1 cellular context compared by ENCODE assay signal in the genomic region with DNA sequence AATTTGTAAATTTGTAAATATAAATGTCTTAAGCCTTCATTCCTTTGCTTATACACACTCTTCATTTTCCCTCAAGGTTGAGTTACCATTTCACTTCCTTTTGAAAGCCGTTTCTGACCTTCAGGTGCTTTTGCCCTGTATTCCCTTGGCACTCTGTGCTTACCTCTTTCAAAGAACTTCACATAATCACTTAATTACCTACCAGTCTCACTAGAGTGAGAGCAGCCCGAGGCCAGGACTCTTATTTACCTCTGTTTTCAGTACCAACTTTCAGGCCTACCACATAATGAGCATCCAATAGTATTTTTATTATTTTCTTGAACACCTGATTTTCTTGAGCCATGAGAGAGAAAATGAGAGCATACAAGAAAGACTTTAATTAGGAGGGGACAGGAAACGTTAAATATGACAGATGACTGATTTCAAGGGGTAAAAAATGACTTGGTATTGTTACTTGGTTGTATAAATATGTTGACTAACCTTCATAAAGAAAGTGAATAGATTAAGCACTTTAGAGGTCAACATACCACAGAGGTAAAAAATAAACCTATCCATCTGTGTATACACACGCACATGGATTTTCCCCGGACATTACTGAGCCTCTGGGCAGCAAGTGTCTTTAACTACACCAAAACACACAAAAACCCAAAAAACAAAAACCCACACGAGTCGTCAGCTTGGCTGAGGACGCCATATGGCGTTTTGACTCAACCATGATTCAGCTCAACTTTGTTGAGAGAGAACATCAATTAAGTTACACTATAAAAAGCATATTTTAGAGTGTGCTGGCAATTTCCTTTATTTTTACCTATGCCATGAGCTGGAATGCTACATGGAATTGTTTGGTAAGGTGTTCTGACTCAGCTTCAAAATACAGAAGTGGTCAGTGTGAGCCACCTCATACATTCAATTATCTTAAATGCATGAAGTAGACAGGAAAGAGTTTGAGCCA.
TF ChIP-seq lines count a peak whose summit lies in the region.

No MANE protein-coding gene starts in this region.

TF ChIP-seq in SK-N-SH, 30 proteins besides CTCF, POLR2A, EP300 and RAD21:
- TF ChIP-seq FOSL2 (IDR thresholded peaks at IDR 0.05; ENCODE audit: borderline replicate concordance, low read depth) = peak; percentile 78; the same call in 1 of the 2 replicates
- peak; percentile 79 for TF ChIP-seq JUND (IDR thresholded peaks at IDR 0.05)
- peak; percentile 84 for TF ChIP-seq PBX3 (IDR thresholded peaks at IDR 0.05)
- TF ChIP-seq MEF2A (IDR thresholded peaks at IDR 0.05; ENCODE audit: borderline replicate concordance, low read depth) = peak; percentile 84
- peak; percentile 92 for TF ChIP-seq TCF12 (IDR thresholded peaks at IDR 0.05)
- TF ChIP-seq, protein P1, sequence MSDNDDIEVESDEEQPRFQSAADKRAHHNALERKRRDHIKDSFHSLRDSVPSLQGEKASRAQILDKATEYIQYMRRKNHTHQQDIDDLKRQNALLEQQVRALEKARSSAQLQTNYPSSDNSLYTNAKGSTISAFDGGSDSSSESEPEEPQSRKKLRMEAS (IDR thresholded peaks at IDR 0.05; ENCODE audit: low read depth) = peak; percentile 75
- TF ChIP-seq NFIC (IDR thresholded peaks at IDR 0.05; ENCODE audit: borderline replicate concordance) = peak; percentile 67; the same call in 1 of the 2 replicates
- TF ChIP-seq SIN3A (IDR thresholded peaks at IDR 0.05; ENCODE audit: borderline replicate concordance, low read depth, low read length) = no peak
- peak; percentile 65; the same call in 1 of the 2 replicates for TF ChIP-seq TEAD4 (IDR thresholded peaks at IDR 0.05; ENCODE audit: borderline replicate concordance, insufficient read depth)
- no peak for TF ChIP-seq FOXJ3 (CRISPR knock-in tag; IDR thresholded peaks at IDR 0.05)
- TF ChIP-seq RXRA (IDR thresholded peaks at IDR 0.05; ENCODE audit: borderline replicate concordance, low read depth) = no peak
